1 cellular context compared by ENCODE assay signal in the genomic region with DNA sequence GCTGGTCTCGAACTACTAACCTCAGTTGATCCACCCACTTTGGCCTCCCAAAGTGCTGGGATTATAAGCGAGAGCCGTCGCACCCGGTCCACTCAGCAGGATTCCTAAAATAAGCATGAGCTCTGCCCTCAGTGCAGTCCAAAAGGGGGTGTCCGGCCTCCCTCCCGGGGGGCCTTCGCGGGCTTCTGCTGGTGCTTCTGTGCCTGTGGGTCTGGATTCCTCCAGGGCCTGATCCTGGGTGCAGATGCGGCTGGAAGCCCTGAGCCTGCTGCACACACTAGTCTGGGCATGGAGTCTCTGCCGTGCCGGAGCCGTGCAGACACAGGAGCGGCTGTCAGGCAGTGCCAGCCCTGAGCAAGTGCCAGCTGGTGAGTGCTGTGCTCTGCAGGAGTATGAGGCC. TPM values are rescaled to one million over a fixed set of nuclear protein-coding genes. Genes with fewer than 3 reads are reported as not detected.
"Had no signal": no experiment of that assay in that cellular context is flagged by ENCODE, and none has a peak within 500 bp of the region (broad histone marks: within the 10 kb centered on the region; RNA-seq: fewer than 3 reads in every experiment).

No MANE protein-coding gene starts in this region.

RNA-seq across cellular contexts. Expression of a gene that starts 23.5 kb away (rescaled TPM):
- total RNA-seq: esophagus mucosa had no signal
